In the genomic region with DNA sequence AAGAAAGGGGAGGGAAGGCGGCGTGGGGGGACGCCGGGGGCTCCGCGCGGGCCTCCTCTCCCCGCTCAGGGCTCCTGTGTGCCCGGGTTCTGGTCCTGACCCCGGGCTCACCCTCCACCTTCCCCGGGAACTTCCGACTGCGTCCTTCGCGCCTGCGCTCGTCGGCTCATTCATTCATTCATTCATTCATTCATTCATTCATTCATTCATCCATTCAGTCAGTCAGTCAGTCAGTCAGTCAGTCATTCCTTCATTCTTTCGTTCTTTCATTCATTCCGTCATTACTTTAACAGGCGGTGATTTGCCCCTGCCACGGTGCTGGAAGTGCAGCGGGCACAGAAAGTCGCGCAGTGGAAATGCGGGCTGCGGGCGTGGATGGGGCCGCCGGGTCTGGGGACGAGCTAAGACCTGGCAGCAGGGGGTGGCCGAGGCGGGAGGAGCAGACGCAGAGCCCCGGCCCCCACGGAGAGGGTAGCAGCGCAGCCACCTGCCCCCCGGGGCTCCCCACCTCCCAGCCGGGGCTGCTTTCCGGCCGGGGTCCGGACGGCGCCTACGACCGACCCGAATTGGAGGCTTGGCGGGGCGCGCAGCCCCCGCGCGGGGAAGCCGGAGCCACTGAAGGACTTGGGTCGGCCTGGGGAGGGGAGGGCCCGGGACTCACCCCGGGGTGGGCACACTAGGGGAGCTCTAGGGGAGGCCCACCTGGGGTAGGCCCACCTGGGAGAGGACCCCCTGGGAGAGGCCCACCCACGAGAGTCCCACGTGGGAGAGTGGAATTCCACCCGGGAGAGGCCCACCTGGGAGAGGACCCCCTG, we compare ENCODE assay signal across 2 cellular contexts.
TF ChIP-seq lines count a peak whose summit lies in the region.

No MANE protein-coding gene starts in this region.

TF ChIP-seq in A549, 52 proteins besides CTCF, POLR2A, EP300 and RAD21 (continued from another document):
- TF ChIP-seq HDAC2 (IDR thresholded peaks at IDR 0.05) = no peak
- TF ChIP-seq, protein P1, sequence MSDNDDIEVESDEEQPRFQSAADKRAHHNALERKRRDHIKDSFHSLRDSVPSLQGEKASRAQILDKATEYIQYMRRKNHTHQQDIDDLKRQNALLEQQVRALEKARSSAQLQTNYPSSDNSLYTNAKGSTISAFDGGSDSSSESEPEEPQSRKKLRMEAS (IDR thresholded peaks at IDR 0.05) = 0 out of 2 replicates have a peak, but pooled peaks have one; percentile 1
- no peak for TF ChIP-seq HEYL (CRISPR knock-in tag; IDR thresholded peaks at IDR 0.05)
- TF ChIP-seq, protein P2, sequence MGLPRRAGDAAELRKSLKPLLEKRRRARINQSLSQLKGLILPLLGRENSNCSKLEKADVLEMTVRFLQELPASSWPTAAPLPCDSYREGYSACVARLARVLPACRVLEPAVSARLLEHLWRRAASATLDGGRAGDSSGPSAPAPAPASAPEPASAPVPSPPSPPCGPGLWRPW (IDR thresholded peaks at IDR 0.05) = no peak
- no peak for TF ChIP-seq CBX2 (IDR thresholded peaks at IDR 0.05; ENCODE audit: borderline replicate concordance, low read depth)
- TF ChIP-seq FOXS1 (CRISPR knock-in tag; IDR thresholded peaks at IDR 0.05) = no peak

TF ChIP-seq in IMR-90, 13 proteins besides CTCF, POLR2A, EP300 and RAD21:
- TF ChIP-seq, protein P3, sequence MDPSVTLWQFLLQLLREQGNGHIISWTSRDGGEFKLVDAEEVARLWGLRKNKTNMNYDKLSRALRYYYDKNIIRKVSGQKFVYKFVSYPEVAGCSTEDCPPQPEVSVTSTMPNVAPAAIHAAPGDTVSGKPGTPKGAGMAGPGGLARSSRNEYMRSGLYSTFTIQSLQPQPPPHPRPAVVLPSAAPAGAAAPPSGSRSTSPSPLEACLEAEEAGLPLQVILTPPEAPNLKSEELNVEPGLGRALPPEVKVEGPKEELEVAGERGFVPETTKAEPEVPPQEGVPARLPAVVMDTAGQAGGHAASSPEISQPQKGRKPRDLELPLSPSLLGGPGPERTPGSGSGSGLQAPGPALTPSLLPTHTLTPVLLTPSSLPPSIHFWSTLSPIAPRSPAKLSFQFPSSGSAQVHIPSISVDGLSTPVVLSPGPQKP (IDR thresholded peaks at IDR 0.05; ENCODE audit: borderline replicate concordance, low read depth, low read length) = no peak
- TF ChIP-seq FOS (IDR thresholded peaks at IDR 0.05; ENCODE audit: low read depth, low read length) (no peak), MAZ (IDR thresholded peaks at IDR 0.05; ENCODE audit: borderline replicate concordance, low read depth, low read length) (no peak), MXI1 (IDR thresholded peaks at IDR 0.05; ENCODE audit: borderline replicate concordance, low read depth, low read length) (no peak), SMC3 (IDR thresholded peaks at IDR 0.05; ENCODE audit: low read depth, low read length) (no peak), CEBPB (IDR thresholded peaks at IDR 0.05; ENCODE audit: low read depth, low read length) (no peak), MAFK (IDR thresholded peaks at IDR 0.05; ENCODE audit: low read depth, low read length) (no peak), RCOR1 (IDR thresholded peaks at IDR 0.05; ENCODE audit: insufficient replicate concordance, low read length) (no peak), BHLHE40 (IDR thresholded peaks at IDR 0.05; ENCODE audit: low read depth, low read length) (no peak), CHD1 (IDR thresholded peaks at IDR 0.05; ENCODE audit: low read depth, low read length) (no peak), RFX5 (IDR thresholded peaks at IDR 0.05; ENCODE audit: low read depth, low read length) (no peak), NFE2L2 (IDR thresholded peaks at IDR 0.05; ENCODE audit: low read depth, low read length) (no peak)
- TF ChIP-seq, protein P4, sequence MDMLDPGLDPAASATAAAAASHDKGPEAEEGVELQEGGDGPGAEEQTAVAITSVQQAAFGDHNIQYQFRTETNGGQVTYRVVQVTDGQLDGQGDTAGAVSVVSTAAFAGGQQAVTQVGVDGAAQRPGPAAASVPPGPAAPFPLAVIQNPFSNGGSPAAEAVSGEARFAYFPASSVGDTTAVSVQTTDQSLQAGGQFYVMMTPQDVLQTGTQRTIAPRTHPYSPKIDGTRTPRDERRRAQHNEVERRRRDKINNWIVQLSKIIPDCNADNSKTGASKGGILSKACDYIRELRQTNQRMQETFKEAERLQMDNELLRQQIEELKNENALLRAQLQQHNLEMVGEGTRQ (IDR thresholded peaks at IDR 0.05; ENCODE audit: low read depth, low read length) = no peak
